9 cellular contexts compared by ENCODE assay signal in the genomic region with DNA sequence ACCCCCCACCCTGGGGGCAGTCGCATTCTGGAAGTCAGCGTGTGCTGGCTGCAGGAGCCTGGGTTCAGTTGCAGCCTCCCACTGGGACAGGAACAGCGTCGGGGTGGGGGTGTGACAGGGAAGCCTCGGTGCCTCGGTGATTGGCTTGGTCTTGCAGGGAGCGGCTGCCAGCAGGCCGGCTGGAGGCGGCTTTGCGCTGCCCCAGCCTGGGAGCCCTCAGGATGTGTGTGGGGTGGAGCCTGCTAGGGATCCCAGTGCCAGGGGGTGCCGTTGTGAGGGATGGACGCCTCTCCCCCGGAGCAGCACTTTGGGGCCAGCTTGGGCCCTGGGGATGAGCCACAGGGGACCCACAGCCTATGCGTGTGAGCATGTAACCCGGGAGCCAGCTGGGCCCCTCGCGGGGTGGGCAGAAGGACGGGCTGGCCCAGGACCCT.
DNase-seq lines count a peak whose midpoint lies in the region; ATAC-seq, FAIRE-seq and TF ChIP-seq lines count a peak whose summit lies in the region.
"Had no signal": no experiment of that assay in that cellular context is flagged by ENCODE, and none has a peak within 500 bp of the region (broad histone marks: within the 10 kb centered on the region; RNA-seq: fewer than 3 reads in every experiment).

No MANE protein-coding gene starts in this region.

- no peaks in the 10 kb centered on the region for H3K9me3 ChIP-seq in adrenal gland (replicated peaks in 1 of 3)
- no peaks in the 10 kb centered on the region for H3K9me3 ChIP-seq in heart right ventricle
- no peaks in the 10 kb centered on the region for H3K9me3 ChIP-seq in pancreas

- DNase-seq in NCI-H1417 (lab: John Stamatoyannopoulos, UW) (peak; percentile 6 to 21 (median 19)), NCI-H1417 treated with DMSO at 0.1 percent for 48 hours (lab: John Stamatoyannopoulos, UW) (no peak), adrenal gland (peak in 3 of 7 donors; percentile 31 to 80 (median 54)), heart right ventricle (peak; percentile 73 to 79), pancreas (peak; percentile 60 to 85 (median 70)), NCI-H345 (lab: John Stamatoyannopoulos, UW) (no peak), activated gamma-delta T cell treated with Interleukin-2 at 50 U/mL for 16 hours (no peak), HuH-7.5 (ENCODE audit: low spot score) (no peak)
- DNase-seq: CD4-positive, CD25-positive, alpha-beta regulatory T cell had no signal

- peak; percentile 70 to 87 (median 83) for ATAC-seq in heart right ventricle
- peak; percentile 67 to 86 (median 78) for ATAC-seq in pancreas

- WGBS in adrenal gland, 4 donors = 44 to 60% (median 58%) methylated on average over 5 to 18 of the region's 18 CpGs
- 3 to 10% methylated on average over 18 of the region's 18 CpGs for WGBS in heart right ventricle, 2 donors
- 9 to 28% methylated on average over 18 of the region's 18 CpGs for WGBS in pancreas, 2 donors

- TF ChIP-seq CTCF in adrenal gland (IDR thresholded peaks at IDR 0.05) (no peak), heart right ventricle (IDR thresholded peaks at IDR 0.05) (no peak), pancreas (IDR thresholded peaks at IDR 0.05) (no peak)

- peak overlapping the region in 1 of 4 donors; percentile 38 for H3K4me3 ChIP-seq in adrenal gland
- peak overlapping the region; percentile 4 to 61 (median 48) for H3K4me3 ChIP-seq in heart right ventricle
- H3K4me3 ChIP-seq in pancreas = peak overlapping the region in 2 of 4 donors; percentile 28 to 36

- intact Hi-C loops in adrenal gland (cut with DNase I) = no loop called here
- intact Hi-C loops in heart right ventricle (cut with DNase I) = loop anchor here in 3 of 10 donors (2.0 to 10.0 kb wide), 4 partner anchors 38 to 103 kb away; partner anchors contain the start of gene RGS3 (in 1 of the 3)
- intact Hi-C loops in pancreas (cut with DNase I) = no loop called here

- H3K36me3 ChIP-seq in adrenal gland (replicated peaks in 1 of 2) (no peaks in the 10 kb centered on the region), heart right ventricle (peaks cover 0 to 6% (median 0%) of the 10 kb centered on the region in 9 donors), pancreas (no peaks in the 10 kb centered on the region)

- H3K4me1 ChIP-seq in adrenal gland (replicated peaks in 1 of 2) (peaks cover under 1 to 36% of the 10 kb centered on the region in 2 donors), heart right ventricle (peaks cover 19 to 90% (median 72%) of the 10 kb centered on the region in 9 donors), pancreas (peaks cover 6 to 36% (median 10%) of the 10 kb centered on the region in 3 donors)

- peak in 1 of 2 donors; percentile 47 for TF ChIP-seq POLR2A in adrenal gland (IDR thresholded peaks at IDR 0.05)

- no peaks in the 10 kb centered on the region for H3K27me3 ChIP-seq in adrenal gland
- no peaks in the 10 kb centered on the region for H3K27me3 ChIP-seq in heart right ventricle
- H3K27me3 ChIP-seq in pancreas = no peaks in the 10 kb centered on the region

- H3K27ac ChIP-seq in adrenal gland = peak overlapping the region in 3 of 5 donors; percentile 20 to 73 (median 67)
- peak overlapping the region; percentile 68 to 99 (median 86) for H3K27ac ChIP-seq in heart right ventricle
- peak overlapping the region; percentile 63 to 94 (median 86) for H3K27ac ChIP-seq in pancreas

- no peak for FAIRE-seq in pancreas (lab: Jason Lieb, UNC)

Comparison
In these comparisons a context has a peak if more than half of its experiments do, and no peak if none do; other contexts are left out.
1. DNase-seq: peak in NCI-H1417 (3 of 3), heart right ventricle (2 of 2) and pancreas (6 of 6); none in NCI-H1417 treated with DMSO at 0.1 percent for 48 hours (single experiment), NCI-H345 (single experiment), activated gamma-delta T cell treated with Interleukin-2 at 50 U/mL for 16 hours (single experiment) and HuH-7.5 (single experiment).
2. Peak in every context shown above with its lines, with median percentiles within 50 percentile points of each other: H3K27ac ChIP-seq.